In the genomic region with DNA sequence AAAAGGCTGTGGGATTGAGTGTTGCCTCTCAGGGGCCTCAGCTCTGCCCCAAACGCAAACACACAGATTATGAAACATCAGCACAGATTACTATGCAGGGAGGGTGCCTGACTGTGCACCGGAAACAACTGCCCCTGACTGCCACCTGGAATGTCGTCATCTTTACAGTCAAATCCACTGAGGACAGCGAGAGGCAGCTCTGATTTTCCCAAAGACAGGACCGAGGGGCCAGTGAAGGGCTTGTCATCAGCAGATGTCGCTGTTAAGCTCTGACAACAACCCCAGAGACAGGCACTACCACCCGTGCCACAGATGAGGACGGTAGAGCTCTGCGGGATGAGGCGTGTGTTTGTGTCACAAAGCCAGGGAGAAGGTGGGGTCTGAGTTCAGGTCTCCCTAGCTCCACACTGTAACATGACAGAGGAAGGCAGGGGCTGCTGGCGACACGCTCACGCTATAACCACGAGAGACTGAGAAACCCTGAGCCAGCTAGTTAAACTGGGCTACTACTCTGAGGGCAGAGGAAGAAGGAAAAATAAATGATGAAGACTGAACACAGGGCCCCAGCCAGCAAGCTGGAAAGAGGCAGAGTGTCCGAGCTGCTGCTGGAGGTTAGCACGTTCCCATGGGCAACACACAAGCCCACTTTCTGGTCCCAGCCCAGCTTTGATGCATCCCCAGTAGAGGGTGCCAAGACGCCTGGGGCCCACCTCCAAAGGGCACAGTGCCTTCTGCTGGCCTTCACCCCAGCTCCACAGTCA, we compare ENCODE assay signal across 1 cellular context.
TF ChIP-seq lines count a peak whose summit lies in the region.

No MANE protein-coding gene starts in this region.

TF ChIP-seq in HepG2, 621 proteins besides CTCF, POLR2A, EP300 and RAD21 (continued from another document and continues in another):
- TF ChIP-seq, protein P1, sequence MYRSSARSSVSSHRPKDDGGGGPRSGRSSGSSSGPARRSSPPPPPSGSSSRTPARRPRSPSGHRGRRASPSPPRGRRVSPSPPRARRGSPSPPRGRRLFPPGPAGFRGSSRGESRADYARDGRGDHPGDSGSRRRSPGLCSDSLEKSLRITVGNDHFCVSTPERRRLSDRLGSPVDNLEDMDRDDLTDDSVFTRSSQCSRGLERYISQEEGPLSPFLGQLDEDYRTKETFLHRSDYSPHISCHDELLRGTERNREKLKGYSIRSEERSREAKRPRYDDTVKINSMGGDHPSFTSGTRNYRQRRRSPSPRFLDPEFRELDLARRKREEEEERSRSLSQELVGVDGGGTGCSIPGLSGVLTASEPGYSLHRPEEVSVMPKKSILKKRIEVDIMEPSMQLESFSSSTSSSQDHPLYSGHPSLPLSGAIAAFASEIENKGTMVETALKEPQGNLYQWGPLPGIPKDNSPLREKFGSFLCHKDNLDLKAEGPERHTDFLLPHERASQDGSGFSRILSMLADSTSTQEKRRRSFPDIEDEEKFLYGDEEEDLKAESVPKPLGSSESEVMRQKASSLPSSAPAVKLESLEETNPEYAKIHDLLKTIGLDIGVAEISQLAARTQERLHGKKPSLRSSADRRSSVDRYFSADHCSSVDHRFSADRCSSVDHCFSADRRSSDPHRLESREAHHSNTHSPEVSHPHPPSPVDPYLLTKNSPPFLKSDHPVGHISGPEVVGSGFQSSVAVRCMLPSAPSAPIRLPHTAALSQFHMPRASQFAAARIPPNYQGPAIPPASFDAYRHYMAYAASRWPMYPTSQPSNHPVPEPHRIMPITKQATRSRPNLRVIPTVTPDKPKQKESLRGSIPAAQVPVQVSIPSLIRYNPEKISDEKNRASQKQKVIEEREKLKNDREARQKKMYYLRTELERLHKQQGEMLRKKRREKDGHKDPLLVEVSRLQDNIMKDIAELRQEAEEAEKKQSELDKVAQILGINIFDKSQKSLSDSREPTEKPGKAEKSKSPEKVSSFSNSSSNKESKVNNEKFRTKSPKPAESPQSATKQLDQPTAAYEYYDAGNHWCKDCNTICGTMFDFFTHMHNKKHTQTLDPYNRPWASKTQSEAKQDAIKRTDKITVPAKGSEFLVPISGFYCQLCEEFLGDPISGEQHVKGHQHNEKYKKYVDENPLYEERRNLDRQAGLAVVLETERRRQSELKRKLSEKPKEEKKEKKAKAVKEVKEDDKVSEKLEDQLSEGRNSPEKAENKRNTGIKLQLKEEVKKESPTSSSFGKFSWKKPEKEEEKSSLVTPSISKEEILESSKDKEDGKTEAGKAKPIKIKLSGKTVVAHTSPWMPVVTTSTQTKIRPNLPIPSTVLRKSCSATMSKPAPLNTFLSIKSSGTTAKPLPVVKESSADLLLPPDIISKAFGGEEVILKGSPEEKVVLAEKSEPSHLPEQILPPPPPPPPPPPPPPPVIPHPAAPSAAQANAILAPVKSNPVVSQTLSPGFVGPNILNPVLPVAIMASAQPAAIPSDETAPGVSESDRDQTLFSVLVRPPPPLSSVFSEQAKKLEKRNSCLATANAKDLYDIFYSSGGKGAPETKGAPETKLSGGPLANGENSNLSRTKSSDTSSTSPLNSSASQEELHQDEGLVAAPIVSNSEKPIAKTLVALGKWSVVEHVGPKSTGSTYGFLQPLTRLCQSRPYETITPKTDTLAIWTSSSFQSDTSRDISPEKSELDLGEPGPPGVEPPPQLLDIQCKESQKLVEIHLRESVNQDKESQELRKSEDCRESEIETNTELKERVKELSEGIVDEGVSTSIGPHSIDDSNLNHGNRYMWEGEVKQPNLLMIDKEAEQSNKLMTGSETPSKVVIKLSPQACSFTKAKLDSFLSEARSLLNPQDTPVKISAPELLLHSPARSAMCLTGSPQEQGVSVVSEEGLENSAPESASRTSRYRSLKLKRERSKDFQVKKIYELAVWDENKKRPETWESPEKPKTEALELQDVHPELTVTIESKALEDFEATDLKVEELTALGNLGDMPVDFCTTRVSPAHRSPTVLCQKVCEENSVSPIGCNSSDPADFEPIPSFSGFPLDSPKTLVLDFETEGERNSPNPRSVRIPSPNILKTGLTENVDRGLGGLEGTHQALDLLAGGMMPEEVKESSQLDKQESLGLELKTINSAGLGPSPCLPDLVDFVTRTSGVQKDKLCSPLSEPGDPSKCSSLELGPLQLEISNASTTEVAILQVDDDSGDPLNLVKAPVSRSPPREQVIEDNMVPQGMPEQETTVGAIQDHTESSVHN (CRISPR knock-in tag; IDR thresholded peaks at IDR 0.05): no peak
- no peak for TF ChIP-seq POLR2AphosphoS5 (IDR thresholded peaks at IDR 0.05; ENCODE audit: low read depth, low read length)
- no peak for TF ChIP-seq ZNF563 (CRISPR knock-in tag; IDR thresholded peaks at IDR 0.05)
- TF ChIP-seq RARA (CRISPR knock-in tag; IDR thresholded peaks at IDR 0.05): peak; percentile 57
- no peak for TF ChIP-seq ZNF124 (CRISPR knock-in tag; IDR thresholded peaks at IDR 0.05)
- TF ChIP-seq, protein P2, sequence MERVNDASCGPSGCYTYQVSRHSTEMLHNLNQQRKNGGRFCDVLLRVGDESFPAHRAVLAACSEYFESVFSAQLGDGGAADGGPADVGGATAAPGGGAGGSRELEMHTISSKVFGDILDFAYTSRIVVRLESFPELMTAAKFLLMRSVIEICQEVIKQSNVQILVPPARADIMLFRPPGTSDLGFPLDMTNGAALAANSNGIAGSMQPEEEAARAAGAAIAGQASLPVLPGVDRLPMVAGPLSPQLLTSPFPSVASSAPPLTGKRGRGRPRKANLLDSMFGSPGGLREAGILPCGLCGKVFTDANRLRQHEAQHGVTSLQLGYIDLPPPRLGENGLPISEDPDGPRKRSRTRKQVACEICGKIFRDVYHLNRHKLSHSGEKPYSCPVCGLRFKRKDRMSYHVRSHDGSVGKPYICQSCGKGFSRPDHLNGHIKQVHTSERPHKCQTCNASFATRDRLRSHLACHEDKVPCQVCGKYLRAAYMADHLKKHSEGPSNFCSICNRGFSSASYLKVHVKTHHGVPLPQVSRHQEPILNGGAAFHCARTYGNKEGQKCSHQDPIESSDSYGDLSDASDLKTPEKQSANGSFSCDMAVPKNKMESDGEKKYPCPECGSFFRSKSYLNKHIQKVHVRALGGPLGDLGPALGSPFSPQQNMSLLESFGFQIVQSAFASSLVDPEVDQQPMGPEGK (CRISPR knock-in tag; IDR thresholded peaks at IDR 0.05): peak; percentile 68; the same call in 1 of the 2 replicates
- peak; percentile 85 for TF ChIP-seq GATAD2A (CRISPR knock-in tag; IDR thresholded peaks at IDR 0.05)
- TF ChIP-seq, protein P3, sequence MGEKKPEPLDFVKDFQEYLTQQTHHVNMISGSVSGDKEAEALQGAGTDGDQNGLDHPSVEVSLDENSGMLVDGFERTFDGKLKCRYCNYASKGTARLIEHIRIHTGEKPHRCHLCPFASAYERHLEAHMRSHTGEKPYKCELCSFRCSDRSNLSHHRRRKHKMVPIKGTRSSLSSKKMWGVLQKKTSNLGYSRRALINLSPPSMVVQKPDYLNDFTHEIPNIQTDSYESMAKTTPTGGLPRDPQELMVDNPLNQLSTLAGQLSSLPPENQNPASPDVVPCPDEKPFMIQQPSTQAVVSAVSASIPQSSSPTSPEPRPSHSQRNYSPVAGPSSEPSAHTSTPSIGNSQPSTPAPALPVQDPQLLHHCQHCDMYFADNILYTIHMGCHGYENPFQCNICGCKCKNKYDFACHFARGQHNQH (CRISPR knock-in tag; IDR thresholded peaks at IDR 0.05): peak; percentile 66; the same call in 1 of the 2 replicates
- TF ChIP-seq PCBP2 (optimal IDR thresholded peaks at IDR 0.05; ENCODE audit: low read depth, low read length, poor library complexity, severe bottlenecking): no peak
- no peak for TF ChIP-seq RBM39 (IDR thresholded peaks at IDR 0.05; ENCODE audit: low read depth, low read length, poor library complexity, severe bottlenecking)
- no peak for TF ChIP-seq ADNP (CRISPR knock-in tag; IDR thresholded peaks at IDR 0.05)
- peak; percentile 44; the same call in 1 of the 2 replicates for TF ChIP-seq ZBTB7B (CRISPR knock-in tag; IDR thresholded peaks at IDR 0.05)
- no peak for TF ChIP-seq ZNF260 (CRISPR knock-in tag; IDR thresholded peaks at IDR 0.05; ENCODE audit: borderline replicate concordance, low read depth)
- peak; percentile 60; the same call in 1 of the 2 replicates for TF ChIP-seq SMAD1 (CRISPR knock-in tag; IDR thresholded peaks at IDR 0.05; ENCODE audit: borderline replicate concordance, low read depth)
- TF ChIP-seq ZNF891 (CRISPR knock-in tag; IDR thresholded peaks at IDR 0.05): no peak
- TF ChIP-seq RORA (CRISPR knock-in tag; IDR thresholded peaks at IDR 0.05): no peak
- TF ChIP-seq, protein P4, sequence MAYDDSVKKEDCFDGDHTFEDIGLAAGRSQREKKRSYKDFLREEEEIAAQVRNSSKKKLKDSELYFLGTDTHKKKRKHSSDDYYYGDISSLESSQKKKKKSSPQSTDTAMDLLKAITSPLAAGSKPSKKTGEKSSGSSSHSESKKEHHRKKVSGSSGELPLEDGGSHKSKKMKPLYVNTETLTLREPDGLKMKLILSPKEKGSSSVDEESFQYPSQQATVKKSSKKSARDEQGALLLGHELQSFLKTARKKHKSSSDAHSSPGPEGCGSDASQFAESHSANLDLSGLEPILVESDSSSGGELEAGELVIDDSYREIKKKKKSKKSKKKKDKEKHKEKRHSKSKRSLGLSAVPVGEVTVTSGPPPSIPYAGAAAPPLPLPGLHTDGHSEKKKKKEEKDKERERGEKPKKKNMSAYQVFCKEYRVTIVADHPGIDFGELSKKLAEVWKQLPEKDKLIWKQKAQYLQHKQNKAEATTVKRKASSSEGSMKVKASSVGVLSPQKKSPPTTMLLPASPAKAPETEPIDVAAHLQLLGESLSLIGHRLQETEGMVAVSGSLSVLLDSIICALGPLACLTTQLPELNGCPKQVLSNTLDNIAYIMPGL (CRISPR knock-in tag; IDR thresholded peaks at IDR 0.05; ENCODE audit: borderline replicate concordance in 1 of 2, low read depth in 1 of 2): peak; percentile 20 to 23; a peak in 1 of 4 replicates
- 0 out of 2 replicates have a peak, but pooled peaks have one; percentile 21 for TF ChIP-seq KDM2A (CRISPR knock-in tag; IDR thresholded peaks at IDR 0.05; ENCODE audit: borderline replicate concordance, low read depth)
- 0 out of 2 replicates have a peak, but pooled peaks have one; percentile 28 for TF ChIP-seq IRF2 (CRISPR knock-in tag; IDR thresholded peaks at IDR 0.05)
- TF ChIP-seq CREM (IDR thresholded peaks at IDR 0.05): 0 out of 2 replicates have a peak, but pooled peaks have one; percentile 24
- TF ChIP-seq CREM (CRISPR knock-in tag; IDR thresholded peaks at IDR 0.05): no peak
- TF ChIP-seq ZNF136 (CRISPR knock-in tag; IDR thresholded peaks at IDR 0.05; ENCODE audit: low read depth): no peak
- peak; percentile 68; the same call in 1 of the 2 replicates for TF ChIP-seq ZBTB21 (CRISPR knock-in tag; IDR thresholded peaks at IDR 0.05)
- TF ChIP-seq, protein P5, sequence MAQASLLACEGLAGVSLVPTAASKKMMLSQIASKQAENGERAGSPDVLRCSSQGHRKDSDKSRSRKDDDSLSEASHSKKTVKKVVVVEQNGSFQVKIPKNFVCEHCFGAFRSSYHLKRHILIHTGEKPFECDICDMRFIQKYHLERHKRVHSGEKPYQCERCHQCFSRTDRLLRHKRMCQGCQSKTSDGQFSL (CRISPR knock-in tag; IDR thresholded peaks at IDR 0.05): no peak
- TF ChIP-seq ZNF670 (CRISPR knock-in tag; IDR thresholded peaks at IDR 0.05; ENCODE audit: borderline replicate concordance): no peak
- TF ChIP-seq, protein P6, sequence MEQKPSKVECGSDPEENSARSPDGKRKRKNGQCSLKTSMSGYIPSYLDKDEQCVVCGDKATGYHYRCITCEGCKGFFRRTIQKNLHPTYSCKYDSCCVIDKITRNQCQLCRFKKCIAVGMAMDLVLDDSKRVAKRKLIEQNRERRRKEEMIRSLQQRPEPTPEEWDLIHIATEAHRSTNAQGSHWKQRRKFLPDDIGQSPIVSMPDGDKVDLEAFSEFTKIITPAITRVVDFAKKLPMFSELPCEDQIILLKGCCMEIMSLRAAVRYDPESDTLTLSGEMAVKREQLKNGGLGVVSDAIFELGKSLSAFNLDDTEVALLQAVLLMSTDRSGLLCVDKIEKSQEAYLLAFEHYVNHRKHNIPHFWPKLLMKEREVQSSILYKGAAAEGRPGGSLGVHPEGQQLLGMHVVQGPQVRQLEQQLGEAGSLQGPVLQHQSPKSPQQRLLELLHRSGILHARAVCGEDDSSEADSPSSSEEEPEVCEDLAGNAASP (CRISPR knock-in tag; IDR thresholded peaks at IDR 0.05; ENCODE audit: borderline replicate concordance): no peak; the same call in 1 of the 2 replicates
- peak; percentile 44; the same call in 1 of the 2 replicates for TF ChIP-seq ZNF350 (CRISPR knock-in tag; IDR thresholded peaks at IDR 0.05; ENCODE audit: borderline replicate concordance, low read depth)
- no peak for TF ChIP-seq ZFY (CRISPR knock-in tag; IDR thresholded peaks at IDR 0.05)
- no peak for TF ChIP-seq SNAI1 (CRISPR knock-in tag; IDR thresholded peaks at IDR 0.05; ENCODE audit: borderline replicate concordance)
- TF ChIP-seq XBP1 (CRISPR knock-in tag; IDR thresholded peaks at IDR 0.05): 0 out of 2 replicates have a peak, but pooled peaks have one; percentile 23
- TF ChIP-seq, protein P7, sequence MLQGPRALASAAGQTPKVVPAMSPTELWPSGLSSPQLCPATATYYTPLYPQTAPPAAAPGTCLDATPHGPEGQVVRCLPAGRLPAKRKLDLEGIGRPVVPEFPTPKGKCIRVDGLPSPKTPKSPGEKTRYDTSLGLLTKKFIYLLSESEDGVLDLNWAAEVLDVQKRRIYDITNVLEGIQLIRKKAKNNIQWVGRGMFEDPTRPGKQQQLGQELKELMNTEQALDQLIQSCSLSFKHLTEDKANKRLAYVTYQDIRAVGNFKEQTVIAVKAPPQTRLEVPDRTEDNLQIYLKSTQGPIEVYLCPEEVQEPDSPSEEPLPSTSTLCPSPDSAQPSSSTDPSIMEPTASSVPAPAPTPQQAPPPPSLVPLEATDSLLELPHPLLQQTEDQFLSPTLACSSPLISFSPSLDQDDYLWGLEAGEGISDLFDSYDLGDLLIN (CRISPR knock-in tag; IDR thresholded peaks at IDR 0.05; ENCODE audit: borderline replicate concordance): no peak
- TF ChIP-seq ZNF317 (CRISPR knock-in tag; IDR thresholded peaks at IDR 0.05): 0 out of 2 replicates have a peak, but pooled peaks have one; percentile 42
- no peak for TF ChIP-seq ZSCAN31 (CRISPR knock-in tag; IDR thresholded peaks at IDR 0.05; ENCODE audit: low read depth)
- TF ChIP-seq, protein P8, sequence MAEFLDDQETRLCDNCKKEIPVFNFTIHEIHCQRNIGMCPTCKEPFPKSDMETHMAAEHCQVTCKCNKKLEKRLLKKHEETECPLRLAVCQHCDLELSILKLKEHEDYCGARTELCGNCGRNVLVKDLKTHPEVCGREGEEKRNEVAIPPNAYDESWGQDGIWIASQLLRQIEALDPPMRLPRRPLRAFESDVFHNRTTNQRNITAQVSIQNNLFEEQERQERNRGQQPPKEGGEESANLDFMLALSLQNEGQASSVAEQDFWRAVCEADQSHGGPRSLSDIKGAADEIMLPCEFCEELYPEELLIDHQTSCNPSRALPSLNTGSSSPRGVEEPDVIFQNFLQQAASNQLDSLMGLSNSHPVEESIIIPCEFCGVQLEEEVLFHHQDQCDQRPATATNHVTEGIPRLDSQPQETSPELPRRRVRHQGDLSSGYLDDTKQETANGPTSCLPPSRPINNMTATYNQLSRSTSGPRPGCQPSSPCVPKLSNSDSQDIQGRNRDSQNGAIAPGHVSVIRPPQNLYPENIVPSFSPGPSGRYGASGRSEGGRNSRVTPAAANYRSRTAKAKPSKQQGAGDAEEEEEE (CRISPR knock-in tag; IDR thresholded peaks at IDR 0.05; ENCODE audit: borderline replicate concordance): no peak
- no peak for TF ChIP-seq ZNF383 (CRISPR knock-in tag; IDR thresholded peaks at IDR 0.05; ENCODE audit: borderline replicate concordance)
- peak; percentile 33; the same call in 1 of the 2 replicates for TF ChIP-seq FOXA3 (CRISPR knock-in tag; IDR thresholded peaks at IDR 0.05)
